ENCODE assay signal across 1 cellular context in genomic region chr16:23595246-23595950, GRCh38.
TF ChIP-seq lines count a peak whose summit lies in the region.

No MANE protein-coding gene starts in this region.

TF ChIP-seq in SK-N-SH treated with all-trans-retinoic acid at 6 μM for 48 hours, 23 proteins besides CTCF, POLR2A, EP300 and RAD21 (continued from another document):
- TF ChIP-seq RARB (CRISPR knock-in tag; IDR thresholded peaks at IDR 0.05) (no peak), BACH2 (CRISPR knock-in tag; IDR thresholded peaks at IDR 0.05; ENCODE audit: borderline replicate concordance) (no peak), ZNF70 (CRISPR knock-in tag; IDR thresholded peaks at IDR 0.05) (no peak), ZNF565 (CRISPR knock-in tag; conservative IDR thresholded peaks at IDR 0.05; ENCODE audit: low read depth) (no peak), GLIS3 (CRISPR knock-in tag; IDR thresholded peaks at IDR 0.05) (no peak), SNAI2 (CRISPR knock-in tag; IDR thresholded peaks at IDR 0.05) (no peak)
